In genomic region chr4:139142097-139142496, GRCh38 we compare ENCODE assay signal across 15 cellular contexts.
DNase-seq lines count a peak whose midpoint lies in the region; ATAC-seq and TF ChIP-seq lines count a peak whose summit lies in the region.
"Had no signal": no experiment of that assay in that cellular context is flagged by ENCODE, and none has a peak within 500 bp of the region (broad histone marks: within the 10 kb centered on the region; RNA-seq: fewer than 3 reads in every experiment).

No MANE protein-coding gene starts in this region.

- H3K4me1 ChIP-seq in HEK293 (ENCODE audit: control insufficient read depth, insufficient read depth, low read length): peaks cover 8% of the 10 kb centered on the region
- peaks cover 9% of the 10 kb centered on the region for H3K4me1 ChIP-seq in parathyroid adenoma

- H3K9ac ChIP-seq in parathyroid adenoma: no peak overlapping the region

- H2AFZ ChIP-seq in parathyroid adenoma: no peak overlapping the region

- peak; percentile 85 for ATAC-seq in GM19043 (IDR thresholded peaks at IDR 0.05; ENCODE audit: low read depth, unreplicated experiment)
- peak; percentile 91 for ATAC-seq in HG03571 (IDR thresholded peaks at IDR 0.05; ENCODE audit: unreplicated experiment)
- ATAC-seq in HG02840 (IDR thresholded peaks at IDR 0.05; ENCODE audit: low FRiP score, unreplicated experiment): no peak

- CTCF ChIA-PET in HEK293 (lab: Yijun Ruan, JAX): no interaction called here

- H3K4me3 ChIP-seq in HEK293 (ENCODE audit: low read depth, low read length) (no peak overlapping the region), parathyroid adenoma (ENCODE audit: low read depth, low read length) (no peak overlapping the region)
- H3K4me3 ChIP-seq: left ventricle myocardium inferior had no signal

- DNase-seq in NCI-H2171 treated with DMSO at 0.1 percent for 48 hours (lab: John Stamatoyannopoulos, UW) (no peak), NCI-H1105 (lab: John Stamatoyannopoulos, UW) (no peak)
- DNase-seq: activated T-cell treated with anti-CD3 and anti-CD28 coated beads, Interleukin-2, amount 50 U/mL, for 1 hour; Calu3; endodermal cell; glutamatergic neuron; IMR-90; left ventricle myocardium inferior; occipital lobe; WERI-Rb-1 had no signal

- H3K9me3 ChIP-seq in HEK293 (ENCODE audit: control insufficient read depth, insufficient read depth, low read depth, low read length): no peaks in the 10 kb centered on the region
- H3K9me3 ChIP-seq in parathyroid adenoma (ENCODE audit: control insufficient read depth, low read length): no peaks in the 10 kb centered on the region
- H3K9me3 ChIP-seq: left ventricle myocardium inferior had no signal

- H3K27me3 ChIP-seq in parathyroid adenoma (ENCODE audit: control insufficient read depth, insufficient read depth, low read length): no peaks in the 10 kb centered on the region

- H3K36me3 ChIP-seq in HEK293 (ENCODE audit: control insufficient read depth in 2 of 2, insufficient read depth in 1 of 2, low read length in 2 of 2) (peaks cover 0 to 7% of the 10 kb centered on the region in 2 experiments; a peak in 1 of 3 replicates), parathyroid adenoma (ENCODE audit: control insufficient read depth, insufficient read depth, low read length) (no peaks in the 10 kb centered on the region)

- peak overlapping the region; percentile 46 for H3K4me2 ChIP-seq in parathyroid adenoma (ENCODE audit: low read length)

- no peak overlapping the region for H3K27ac ChIP-seq in HEK293 (ENCODE audit: extremely low read depth, low read depth, low read length)
- no peak overlapping the region for H3K27ac ChIP-seq in parathyroid adenoma
- H3K27ac ChIP-seq: left ventricle myocardium inferior, WERI-Rb-1 had no signal

- no peak for TF ChIP-seq CTCF in HEK293 (tag by site-specific recombination; IDR thresholded peaks at IDR 0.05)
- TF ChIP-seq CTCF in parathyroid adenoma (IDR thresholded peaks at IDR 0.05): no peak

- POLR2A ChIA-PET in HEK293 (lab: Yijun Ruan, JAX): no interaction called here

- H3K79me2 ChIP-seq in parathyroid adenoma: peaks cover 24% of the 10 kb centered on the region

TF ChIP-seq in HEK293, 187 proteins besides CTCF, POLR2A, EP300 and RAD21:
- TF ChIP-seq PRDM6 (tag by site-specific recombination; IDR thresholded peaks at IDR 0.05) (0 out of 2 replicates have a peak, but pooled peaks have one; percentile 18), PATZ1 (tag by site-specific recombination; IDR thresholded peaks at IDR 0.05) (no peak)
